ENCODE assay signal across 1 cellular context in the genomic region with DNA sequence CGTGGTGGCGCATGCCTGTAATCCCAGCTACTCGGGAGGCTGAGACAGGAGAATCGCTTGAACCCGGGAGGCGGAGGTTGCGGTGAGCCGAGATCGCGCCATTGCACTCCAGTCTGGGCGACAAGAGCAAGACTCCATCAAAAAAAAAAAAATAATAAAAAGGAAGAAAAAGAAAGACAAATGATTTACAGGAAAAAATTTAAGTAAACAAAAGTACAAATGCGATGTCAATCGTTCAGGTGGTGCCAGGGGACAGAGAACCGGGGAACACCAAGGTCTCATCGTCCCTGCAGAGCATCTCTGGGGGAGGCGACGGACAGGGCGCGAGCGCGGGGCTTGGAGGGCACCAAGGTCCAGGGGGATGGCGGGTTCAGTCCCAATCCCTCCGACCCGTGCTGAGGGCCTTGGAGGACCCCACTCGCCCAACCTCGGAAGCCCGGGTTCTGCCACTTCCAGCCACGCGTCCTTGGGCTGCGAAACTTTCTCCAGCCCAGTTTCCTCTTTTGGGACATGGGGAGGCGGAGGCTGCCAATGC.
TF ChIP-seq lines count a peak whose summit lies in the region.

No MANE protein-coding gene starts in this region.

TF ChIP-seq in IMR-90, 13 proteins besides CTCF, POLR2A, EP300 and RAD21 (continued from another document):
- TF ChIP-seq CHD1 (IDR thresholded peaks at IDR 0.05; ENCODE audit: low read depth, low read length) = no peak
- TF ChIP-seq NFE2L2 (IDR thresholded peaks at IDR 0.05; ENCODE audit: low read depth, low read length) = no peak
- no peak for TF ChIP-seq RFX5 (IDR thresholded peaks at IDR 0.05; ENCODE audit: low read depth, low read length)
- no peak for TF ChIP-seq RCOR1 (IDR thresholded peaks at IDR 0.05; ENCODE audit: insufficient replicate concordance, low read length)
- TF ChIP-seq MAZ (IDR thresholded peaks at IDR 0.05; ENCODE audit: borderline replicate concordance, low read depth, low read length) = no peak
- no peak for TF ChIP-seq CEBPB (IDR thresholded peaks at IDR 0.05; ENCODE audit: low read depth, low read length)
- TF ChIP-seq USF2 (IDR thresholded peaks at IDR 0.05; ENCODE audit: low read depth, low read length) = no peak
- TF ChIP-seq FOS (IDR thresholded peaks at IDR 0.05; ENCODE audit: low read depth, low read length) = no peak
- no peak for TF ChIP-seq ELK1 (IDR thresholded peaks at IDR 0.05; ENCODE audit: borderline replicate concordance, low read depth, low read length)
- TF ChIP-seq SMC3 (IDR thresholded peaks at IDR 0.05; ENCODE audit: low read depth, low read length) = no peak
- no peak for TF ChIP-seq MAFK (IDR thresholded peaks at IDR 0.05; ENCODE audit: low read depth, low read length)
